Comparison of ENCODE assay signal across 9 cellular contexts in genomic region chr19:45179848-45180370, GRCh38. TPM values are rescaled to one million over a fixed set of nuclear protein-coding genes. Genes with fewer than 3 reads are reported as not detected.
DNase-seq lines count a peak whose midpoint lies in the region; ATAC-seq and TF ChIP-seq lines count a peak whose summit lies in the region.
"Had no signal": no experiment of that assay in that cellular context is flagged by ENCODE, and none has a peak within 500 bp of the region (broad histone marks: within the 10 kb centered on the region; RNA-seq: fewer than 3 reads in every experiment).

No MANE protein-coding gene starts in this region.

- peak overlapping the region in 4 of 7 donors; percentile 12 to 78 (median 62) for H3K27ac Mint-ChIP-seq in CD4-positive, alpha-beta memory T cell
- peak overlapping the region; percentile 66 for H3K27ac Mint-ChIP-seq in osteocyte (ENCODE audit: unreplicated experiment)

- H3K4me3 ChIP-seq in CD4-positive, alpha-beta memory T cell (ENCODE audit: low read length in 2 of 2), result peak overlapping the region; percentile 24 to 100
- H3K4me3 ChIP-seq in PC-3 (ENCODE audit: low read length), result peak overlapping the region; percentile 98

- peak overlapping the region; percentile 91 for H3K9ac ChIP-seq in PC-3 (ENCODE audit: low read length)

- DNase-seq in CD4-positive, alpha-beta memory T cell, result no peak
- no peak for DNase-seq in PC-3
- DNase-seq in epithelial cell of prostate (ENCODE audit: low read depth, low spot score), result no peak
- no peak for DNase-seq in osteocyte (ENCODE audit: extremely low spot score, unreplicated experiment)
- no peak for DNase-seq in amniotic stem cell (lab: John Stamatoyannopoulos, UW)
- no peak for DNase-seq in midbrain (lab: John Stamatoyannopoulos, UW)
- DNase-seq: NCI-H524 had no signal

- POLR2A ChIA-PET in CD4-positive, alpha-beta memory T cell (lab: Charles Lee; ENCODE audit: partially characterized antibody), result interaction anchor here (1.0 to 4.9 kb wide), 6 partner anchors 9 to 180 kb away, joined by 4 to 58 read pairs (median 10); partner anchors contain the start of gene PPP1R37
- POLR2A ChIA-PET in PC-3 (lab: Charles Lee; ENCODE audit: unreplicated experiment), result no interaction called here

- peaks cover 21 to 59% (median 40%) of the 10 kb centered on the region in 4 donors for H3K4me1 Mint-ChIP-seq in CD4-positive, alpha-beta memory T cell
- peaks cover 29% of the 10 kb centered on the region for H3K4me1 Mint-ChIP-seq in osteocyte (ENCODE audit: unreplicated experiment)

- H3K27ac ChIP-seq in CD4-positive, alpha-beta memory T cell (ENCODE audit: low read depth, low read length), result peak overlapping the region; percentile 74
- peak overlapping the region; percentile 76 for H3K27ac ChIP-seq in PC-3 (ENCODE audit: low read length)
- H3K27ac ChIP-seq in epithelial cell of prostate, result peak overlapping the region; percentile 99

- H3K27me3 ChIP-seq in CD4-positive, alpha-beta memory T cell (ENCODE audit: insufficient read depth, low read length), result no peaks in the 10 kb centered on the region
- H3K27me3 ChIP-seq in PC-3 (ENCODE audit: low read length), result no peaks in the 10 kb centered on the region

- intact Hi-C loops in CD4-positive, alpha-beta memory T cell (cut with micrococcal nuclease), result no loop called here
- intact Hi-C loops in PC-3 (cut with micrococcal nuclease), result loop anchor here (5.0 kb wide), 1 partner anchor 88 kb away; the partner anchor contains the start of gene PPP1R37

- H3K79me2 ChIP-seq in PC-3 (ENCODE audit: low read length), result peaks cover 31% of the 10 kb centered on the region

- H3K27me3 Mint-ChIP-seq in CD4-positive, alpha-beta memory T cell, result no peaks in the 10 kb centered on the region
- no peaks in the 10 kb centered on the region for H3K27me3 Mint-ChIP-seq in osteocyte (ENCODE audit: unreplicated experiment)

- H3K36me3 Mint-ChIP-seq in CD4-positive, alpha-beta memory T cell, result peaks cover 15 to 23% of the 10 kb centered on the region in 2 donors
- H3K36me3 Mint-ChIP-seq in osteocyte (ENCODE audit: unreplicated experiment), result peaks cover 4% of the 10 kb centered on the region

- TF ChIP-seq CTCF in PC-3 (conservative IDR thresholded peaks at IDR 0.05; ENCODE audit: low read depth, low read length) (no peak), osteocyte (IDR thresholded peaks at IDR 0.05) (no peak)

- no peaks in the 10 kb centered on the region for H3K9me3 Mint-ChIP-seq in CD4-positive, alpha-beta memory T cell
- no peaks in the 10 kb centered on the region for H3K9me3 Mint-ChIP-seq in osteocyte (ENCODE audit: unreplicated experiment)

- H3K4me1 ChIP-seq in CD4-positive, alpha-beta memory T cell (ENCODE audit: insufficient read depth, low read length), result peaks cover 34% of the 10 kb centered on the region
- H3K4me1 ChIP-seq in PC-3 (ENCODE audit: insufficient read depth, low read length), result peaks cover 11% of the 10 kb centered on the region

- H3K9me2 ChIP-seq in PC-3 (replicated peaks; ENCODE audit: low read length), result no peaks in the 10 kb centered on the region

- H3K4me3 Mint-ChIP-seq in CD4-positive, alpha-beta memory T cell, result peak overlapping the region; percentile 51 to 83 (median 71)
- H3K4me3 Mint-ChIP-seq in osteocyte (ENCODE audit: unreplicated experiment), result peak overlapping the region; percentile 73

- peaks cover 9% of the 10 kb centered on the region for H3K36me3 ChIP-seq in CD4-positive, alpha-beta memory T cell (ENCODE audit: insufficient read depth, low read length)
- H3K36me3 ChIP-seq in PC-3 (ENCODE audit: low read depth, low read length), result no peaks in the 10 kb centered on the region

- no peaks in the 10 kb centered on the region for H3K9me3 ChIP-seq in CD4-positive, alpha-beta memory T cell (ENCODE audit: control insufficient read depth in 1 of 2, low read length in 2 of 2)
- no peaks in the 10 kb centered on the region for H3K9me3 ChIP-seq in PC-3 (ENCODE audit: low read length)

- no peak for ATAC-seq in PC-3
- ATAC-seq in GM19452 (IDR thresholded peaks at IDR 0.05; ENCODE audit: unreplicated experiment), result no peak
- ATAC-seq in GM21717 (IDR thresholded peaks at IDR 0.05; ENCODE audit: unreplicated experiment), result no peak

- H2AFZ ChIP-seq in PC-3 (ENCODE audit: low read length), result no peak overlapping the region; the same call in 1 of the 2 replicates

- peak overlapping the region; percentile 97 for H3K4me2 ChIP-seq in PC-3 (ENCODE audit: low read length)

- CTCF ChIA-PET in CD4-positive, alpha-beta memory T cell (lab: Charles Lee; ENCODE audit: partially characterized antibody), result interaction anchor here (1.6 to 2.2 kb wide), 3 partner anchors 27 to 120 kb away, joined by 6 to 16 read pairs (median 7); partner anchors contain the start of gene PPP1R37
- CTCF ChIA-PET in PC-3 (lab: Charles Lee), result no interaction called here

- no TSS peak for BruUV-seq in PC-3 (replicated peaks; lab: Mats Ljungman, UMichigan)

- H4K20me1 ChIP-seq in PC-3 (ENCODE audit: low read length), result no peaks in the 10 kb centered on the region

- H3F3A ChIP-seq in PC-3 (ENCODE audit: low read length, unreplicated experiment), result no peaks in the 10 kb centered on the region

RNA-seq across cellular contexts. Expression of gene BLOC1S3, which starts 1.3 kb away (rescaled TPM):
- total RNA-seq in CD4-positive, alpha-beta memory T cell, result 10 to 100 TPM; 26.5 to 29.9 TPM
- 10 to 100 TPM in 1 of 2 donors, 1 to 10 TPM in 1; 5.3 to 15.4 TPM for polyA plus RNA-seq in CD4-positive, alpha-beta memory T cell
- total RNA-seq in PC-3 (2014; rRNA removed), result 7.3 and 11.9 TPM in 2 replicates
- 16.9 and 23.1 TPM in 2 replicates for total RNA-seq in osteocyte

RNA-seq across cellular contexts. Expression of gene TRAPPC6A, which starts 1.9 kb away (rescaled TPM):
- 10 to 100 TPM; 49.1 to 51.9 TPM for total RNA-seq in CD4-positive, alpha-beta memory T cell
- 100 to 1,000 TPM; 160 to 246 TPM for polyA plus RNA-seq in CD4-positive, alpha-beta memory T cell
- total RNA-seq in PC-3 (2014; rRNA removed), result 18.3 and 23.2 TPM in 2 replicates
- 29.4 and 31.5 TPM in 2 replicates for total RNA-seq in osteocyte

RNA-seq across cellular contexts. Expression of gene NKPD1, which starts 19.1 kb away (rescaled TPM):
- total RNA-seq in CD4-positive, alpha-beta memory T cell, result 1 to 10 TPM in 1 of 2 experiments, under 1 TPM in 1; 0.80 to 1.2 TPM
- under 1 TPM in 1 of 2 donors, not detected in 1; 0.61 TPM for polyA plus RNA-seq in CD4-positive, alpha-beta memory T cell
- total RNA-seq in PC-3 (2014; rRNA removed) (0.75 and 1.1 TPM in 2 replicates), osteocyte (0.18 and 0.35 TPM in 2 replicates)
